ENCODE assay signal across 8 cellular contexts in genomic region chr9:114677418-114677817, GRCh38. TPM values are rescaled to one million over a fixed set of nuclear protein-coding genes. Genes with fewer than 3 reads are reported as not detected.
DNase-seq lines count a peak whose midpoint lies in the region; ATAC-seq and TF ChIP-seq lines count a peak whose summit lies in the region.

No MANE protein-coding gene starts in this region.

- intact Hi-C loops in activated CD4-positive, alpha-beta T cell treated with anti-CD3 and anti-CD28 coated beads for 36 hours (cut with DNase I, micrococcal nuclease) = no loop called here

- peaks cover 9% of the 10 kb centered on the region for H3K27me3 Mint-ChIP-seq in activated CD4-positive, alpha-beta T cell treated with anti-CD3 and anti-CD28 coated beads for 36 hours
- H3K27me3 Mint-ChIP-seq in type B pancreatic cell = peaks cover 42% of the 10 kb centered on the region

- no peaks in the 10 kb centered on the region for H3K36me3 Mint-ChIP-seq in activated CD4-positive, alpha-beta T cell treated with anti-CD3 and anti-CD28 coated beads for 36 hours (ENCODE audit: low read depth)
- no peaks in the 10 kb centered on the region for H3K36me3 Mint-ChIP-seq in type B pancreatic cell

- no peak overlapping the region for H3K4me3 Mint-ChIP-seq in activated CD4-positive, alpha-beta T cell treated with anti-CD3 and anti-CD28 coated beads for 36 hours
- H3K4me3 Mint-ChIP-seq in type B pancreatic cell = no peak overlapping the region

- no peak overlapping the region for H3K27ac Mint-ChIP-seq in activated CD4-positive, alpha-beta T cell treated with anti-CD3 and anti-CD28 coated beads for 36 hours
- peak overlapping the region; percentile 52 for H3K27ac Mint-ChIP-seq in type B pancreatic cell

- peak; percentile 43 for DNase-seq in activated CD4-positive, alpha-beta T cell treated with anti-CD3 and anti-CD28 coated beads for 48 hours
- no peak for DNase-seq in activated CD4-positive, alpha-beta T cell treated with anti-CD3 and anti-CD28 coated beads for 36 hours
- DNase-seq in NCI-H510A treated with DMSO at 0.1 percent for 48 hours (lab: John Stamatoyannopoulos, UW) (peak; percentile 89), type B pancreatic cell (ENCODE audit: extremely low spot score, unreplicated experiment) (no peak)
- DNase-seq in activated CD4-positive, CD25-positive, alpha-beta regulatory T cell treated with anti-CD3 and anti-CD28 coated beads, Interleukin-2, amount 50 U/mL, for 72 hours = no peak

- POLR2A ChIA-PET in activated CD4-positive, alpha-beta T cell treated with anti-CD3 and anti-CD28 coated beads for 36 hours (lab: Charles Lee) = no interaction called here

- ATAC-seq in activated CD4-positive, alpha-beta T cell treated with anti-CD3 and anti-CD28 coated beads for 36 hours = no peak
- ATAC-seq in esophagus mucosa = peak; percentile 39
- ATAC-seq in GM19452 (IDR thresholded peaks at IDR 0.05; ENCODE audit: unreplicated experiment) = no peak
- ATAC-seq in GM21529 (IDR thresholded peaks at IDR 0.05; ENCODE audit: unreplicated experiment) = no peak

- peaks cover 50% of the 10 kb centered on the region for H3K4me1 Mint-ChIP-seq in activated CD4-positive, alpha-beta T cell treated with anti-CD3 and anti-CD28 coated beads for 36 hours
- H3K4me1 Mint-ChIP-seq in type B pancreatic cell (ENCODE audit: unreplicated experiment) = peaks cover 21% of the 10 kb centered on the region

- CTCF ChIA-PET in activated CD4-positive, alpha-beta T cell treated with anti-CD3 and anti-CD28 coated beads for 36 hours (lab: Charles Lee) = interaction anchor here (0.7 to 1.5 kb wide), 7 partner anchors 12 to 337 kb away, joined by 3 to 8 read pairs (median 3); no protein-coding TSS in a partner anchor

- no peak for TF ChIP-seq CTCF in type B pancreatic cell (conservative IDR thresholded peaks at IDR 0.05)

- H3K9me3 Mint-ChIP-seq in activated CD4-positive, alpha-beta T cell treated with anti-CD3 and anti-CD28 coated beads for 36 hours (ENCODE audit: low read depth) = no peaks in the 10 kb centered on the region
- H3K9me3 Mint-ChIP-seq in type B pancreatic cell = no peaks in the 10 kb centered on the region

RNA-seq across cellular contexts. Expression of gene TEX48, which starts 4.6 kb away (rescaled TPM):
- under 1 TPM; 0.69 to 0.75 TPM for total RNA-seq in activated CD4-positive, alpha-beta T cell treated with anti-CD3 and anti-CD28 coated beads for 36 hours
- total RNA-seq in esophagus mucosa (not detected), type B pancreatic cell (ENCODE audit: low replicate concordance) (not detected in 2 replicates)

RNA-seq across cellular contexts. Expression of gene TEX53, which starts 19.8 kb away (rescaled TPM):
- total RNA-seq in activated CD4-positive, alpha-beta T cell treated with anti-CD3 and anti-CD28 coated beads for 36 hours = not detected
- not detected for total RNA-seq in esophagus mucosa
- total RNA-seq in type B pancreatic cell (ENCODE audit: low replicate concordance) = not detected in 2 replicates

Comparison
In these comparisons a context has a peak if more than half of its experiments do, and no peak if none do; other contexts are left out.
1. DNase-seq: peak in activated CD4-positive, alpha-beta T cell treated with anti-CD3 and anti-CD28 coated beads for 48 hours (single experiment) and NCI-H510A treated with DMSO at 0.1 percent for 48 hours (single experiment); none in activated CD4-positive, alpha-beta T cell treated with anti-CD3 and anti-CD28 coated beads for 36 hours (single experiment), type B pancreatic cell (single experiment) and activated CD4-positive, CD25-positive, alpha-beta regulatory T cell treated with anti-CD3 and anti-CD28 coated beads, Interleukin-2, amount 50 U/mL, for 72 hours (single experiment).